In genomic region chr6:39927159-39927558, GRCh38 we compare ENCODE assay signal across 15 cellular contexts. TPM values are rescaled to one million over a fixed set of nuclear protein-coding genes. Genes with fewer than 3 reads are reported as not detected.
DNase-seq lines count a peak whose midpoint lies in the region; ATAC-seq, FAIRE-seq and TF ChIP-seq lines count a peak whose summit lies in the region.
"Had no signal": no experiment of that assay in that cellular context is flagged by ENCODE, and none has a peak within 500 bp of the region (broad histone marks: within the 10 kb centered on the region; RNA-seq: fewer than 3 reads in every experiment).

No MANE protein-coding gene starts in this region.

- H3K27ac ChIP-seq in IMR-90 (ENCODE audit: insufficient read depth, low read length) (no peak overlapping the region), mesendoderm (ENCODE audit: low read depth, low read length) (no peak overlapping the region)
- H3K27ac ChIP-seq: SJCRH30 had no signal

- no peak overlapping the region for H2BK20ac ChIP-seq in IMR-90 (ENCODE audit: low read depth, low read length)

- H3K27ac Mint-ChIP-seq in T-helper 17 cell = no peak overlapping the region

- no peak overlapping the region for H3K23ac ChIP-seq in IMR-90 (ENCODE audit: low read depth, low read length)
- no peak overlapping the region for H3K23ac ChIP-seq in mesendoderm (ENCODE audit: low read length)

- intact Hi-C loops in IMR-90 (cut with micrococcal nuclease) = no loop called here

- DNase-seq in AG08395 (ENCODE audit: low spot score) = peak; percentile 18
- DNase-seq in IMR-90 = peak; percentile 41
- DNase-seq in bronchial epithelial cell (ENCODE audit: low read depth) = peak; percentile 79
- DNase-seq in mesendoderm = peak; percentile 8
- DNase-seq in activated naive CD4-positive, alpha-beta T cell treated with Interleukin-2 at 50 U/mL for 16 hours = no peak
- no peak for DNase-seq in T-helper 17 cell
- no peak for DNase-seq in HAP-1 (ENCODE audit: low spot score in 2 of 2)
- DNase-seq: DMS79 treated with DMSO at 0.1 percent for 48 hours; effector CD4-positive, alpha-beta T cell; heart left ventricle; left ventricle myocardium superior; NCI-H1417; SJCRH30 had no signal

- peak; percentile 31; the same call in 1 of the 2 replicates for ATAC-seq in IMR-90 (ENCODE audit: low read depth)
- ATAC-seq in GM18873 (IDR thresholded peaks at IDR 0.05; ENCODE audit: low FRiP score, unreplicated experiment) = no peak
- ATAC-seq in T-helper 17 cell = no peak
- ATAC-seq: heart left ventricle, left ventricle myocardium superior had no signal

- dilution Hi-C loops in IMR-90 (cut with HindIII; ENCODE audit: low sequenced_read_pairs, unreplicated experiment) = no loop called here

- POLR2A ChIA-PET in IMR-90 (lab: Charles Lee; ENCODE audit: unreplicated experiment) = no interaction called here

- no TSS peak for BruUV-seq in IMR-90 (replicated peaks; lab: Mats Ljungman, UMichigan)

- TF ChIP-seq RAD21 in IMR-90 (IDR thresholded peaks at IDR 0.05; ENCODE audit: low read length) = no peak

- no peak overlapping the region for H4K91ac ChIP-seq in IMR-90 (ENCODE audit: insufficient read depth, low read depth, low read length)

- in situ Hi-C loops in IMR-90 (cut with MboI; ENCODE audit: low sequenced_read_pairs) = no loop called here
- in situ Hi-C loops in HAP-1 (cut with MboI; ENCODE audit: low sequenced_read_pairs) = no loop called here

- H2BK5ac ChIP-seq in IMR-90 (ENCODE audit: low read depth, low read length, poor library complexity, severe bottlenecking) = no peak overlapping the region
- no peak overlapping the region for H2BK5ac ChIP-seq in mesendoderm (ENCODE audit: low read length)

- no peak for TF ChIP-seq POLR2A in IMR-90 (IDR thresholded peaks at IDR 0.05; ENCODE audit: low read depth, low read length)

- H2AK9ac ChIP-seq in IMR-90 (replicated peaks; ENCODE audit: low read depth, low read length, poor library complexity) = no peak overlapping the region

- H3K36me3 Mint-ChIP-seq in T-helper 17 cell (ENCODE audit: low read depth) = no peaks in the 10 kb centered on the region

- peaks cover 4% of the 10 kb centered on the region for H3K27me3 Mint-ChIP-seq in T-helper 17 cell

- FAIRE-seq in bronchial epithelial cell (lab: Jason Lieb, UNC) = no peak

- H3K4me3 ChIP-seq in IMR-90 (ENCODE audit: insufficient read depth, low read depth, low read length) = no peak overlapping the region
- H3K4me3 ChIP-seq in bronchial epithelial cell (ENCODE audit: low read depth, low read length) = no peak overlapping the region
- no peak overlapping the region for H3K4me3 ChIP-seq in mesendoderm (ENCODE audit: low read length)
- H3K4me3 ChIP-seq in HAP-1 = no peak overlapping the region
- H3K4me3 ChIP-seq: heart left ventricle, SJCRH30, skin epidermis had no signal

- H3K56ac ChIP-seq in IMR-90 (ENCODE audit: extremely low read depth, insufficient read depth, low read length) (no peak overlapping the region), mesendoderm (ENCODE audit: low read length) (no peak overlapping the region)

- WGBS in IMR-90 (ENCODE audit: extremely low coverage in 2 of 2, insufficient read length in 1 of 2), 2 experiments = no CpG with 5 or more reads among the region's 11 CpGs
- no CpG with 5 or more reads among the region's 11 CpGs for WGBS in mesendoderm (ENCODE audit: extremely low coverage, insufficient coverage, low lambda C conversion rate)

- H3K27me3 ChIP-seq in IMR-90 (ENCODE audit: control insufficient read depth, insufficient read depth, low read length) = no peaks in the 10 kb centered on the region
- no peaks in the 10 kb centered on the region for H3K27me3 ChIP-seq in bronchial epithelial cell (ENCODE audit: control insufficient read depth, insufficient read depth, low read length)
- H3K27me3 ChIP-seq in mesendoderm (ENCODE audit: insufficient read depth, low read length, poor library complexity) = no peaks in the 10 kb centered on the region
- no peaks in the 10 kb centered on the region for H3K27me3 ChIP-seq in HAP-1 (ENCODE audit: low read depth)
- H3K27me3 ChIP-seq: heart left ventricle, SJCRH30 had no signal

- TF ChIP-seq CTCF in IMR-90 (conservative IDR thresholded peaks at IDR 0.05; ENCODE audit: low read depth, low read length) (no peak), bronchial epithelial cell (IDR thresholded peaks at IDR 0.05; ENCODE audit: insufficient read depth, low read length, severe bottlenecking) (no peak)

- no peak overlapping the region for H3K4me3 Mint-ChIP-seq in T-helper 17 cell

- CTCF ChIA-PET in IMR-90 (lab: Yijun Ruan, JAX) = no interaction called here

- H3K9me3 ChIP-seq in IMR-90 (ENCODE audit: control insufficient read depth, insufficient read depth, low read length) (no peaks in the 10 kb centered on the region), T-helper 17 cell (ENCODE audit: control insufficient read depth, low read length, poor library complexity, severe bottlenecking) (no peaks in the 10 kb centered on the region), HAP-1 (no peaks in the 10 kb centered on the region)
- H3K9me3 ChIP-seq: heart left ventricle, SJCRH30 had no signal

- H3K36me3 ChIP-seq in IMR-90 (ENCODE audit: control insufficient read depth, insufficient read depth, low read length) (peaks cover 32% of the 10 kb centered on the region), bronchial epithelial cell (ENCODE audit: control insufficient read depth, insufficient read depth, low read length) (peaks cover 3% of the 10 kb centered on the region), mesendoderm (ENCODE audit: control insufficient read depth, insufficient read depth, low read length) (no peaks in the 10 kb centered on the region), HAP-1 (replicated peaks) (no peaks in the 10 kb centered on the region)
- H3K36me3 ChIP-seq: SJCRH30 had no signal

- no peak overlapping the region for H2BK120ac ChIP-seq in IMR-90 (ENCODE audit: low read depth, low read length)
- H2BK120ac ChIP-seq in mesendoderm (ENCODE audit: low read depth, low read length) = no peak overlapping the region

- H2AK5ac ChIP-seq in IMR-90 (ENCODE audit: low read depth, low read length) (no peak overlapping the region), mesendoderm (ENCODE audit: low read length) (no peak overlapping the region)

- no peaks in the 10 kb centered on the region for H3K4me1 Mint-ChIP-seq in T-helper 17 cell

- H4K8ac ChIP-seq in IMR-90 (ENCODE audit: low read depth in 2 of 2, low read length in 2 of 2) (no peak overlapping the region), mesendoderm (ENCODE audit: low read depth, low read length) (no peak overlapping the region)

- no peaks in the 10 kb centered on the region for H4K20me1 ChIP-seq in IMR-90 (ENCODE audit: insufficient read depth, low read length)

- H3K4me1 ChIP-seq in IMR-90 (ENCODE audit: control insufficient read depth, insufficient read depth, low read length) = peaks cover 10% of the 10 kb centered on the region
- no peaks in the 10 kb centered on the region for H3K4me1 ChIP-seq in mesendoderm (ENCODE audit: control insufficient read depth, low read depth, low read length)
- H3K4me1 ChIP-seq in HAP-1 = no peaks in the 10 kb centered on the region
- H3K4me1 ChIP-seq: SJCRH30 had no signal

- H3K79me1 ChIP-seq in IMR-90 (ENCODE audit: low read depth in 1 of 2, low read length in 2 of 2) (peaks cover 12 to 23% of the 10 kb centered on the region in 2 experiments; a peak in 2 of 4 replicates), mesendoderm (ENCODE audit: low read length) (no peaks in the 10 kb centered on the region)

- H3K4me2 ChIP-seq in IMR-90 (ENCODE audit: low read depth, low read length) (no peak overlapping the region), mesendoderm (ENCODE audit: low read length) (no peak overlapping the region)

- no peak overlapping the region for H4K5ac ChIP-seq in IMR-90 (ENCODE audit: low read depth, low read length)
- H4K5ac ChIP-seq in mesendoderm (ENCODE audit: low read length) = no peak overlapping the region

- no peak overlapping the region for H2BK15ac ChIP-seq in IMR-90 (ENCODE audit: low read depth, low read length)
- H2BK15ac ChIP-seq in mesendoderm (replicated peaks; ENCODE audit: low read depth) = no peak overlapping the region

- H3K4ac ChIP-seq in IMR-90 (ENCODE audit: low read depth, low read length) = no peak overlapping the region
- H3K4ac ChIP-seq in mesendoderm (ENCODE audit: low read depth, low read length) = no peak overlapping the region

- no peak overlapping the region for H3K9ac ChIP-seq in IMR-90 (ENCODE audit: low read depth, low read length)
- H3K9ac ChIP-seq in mesendoderm (ENCODE audit: low read length) = no peak overlapping the region

- no peaks in the 10 kb centered on the region for H3K79me2 ChIP-seq in mesendoderm (ENCODE audit: control insufficient read depth, insufficient read depth, low read length)

- H3K18ac ChIP-seq in IMR-90 (ENCODE audit: low read depth, low read length) (no peak overlapping the region), mesendoderm (ENCODE audit: low read length) (no peak overlapping the region)

- no peak overlapping the region for H2AFZ ChIP-seq in IMR-90 (replicated peaks; ENCODE audit: low read length, poor library complexity)

- H3K9me1 ChIP-seq in IMR-90 (ENCODE audit: insufficient read depth, low read length) = peaks cover 1% of the 10 kb centered on the region

- no peak overlapping the region for H3K14ac ChIP-seq in IMR-90 (replicated peaks; ENCODE audit: low read depth, low read length)

TF ChIP-seq in IMR-90, 13 proteins besides CTCF, POLR2A, EP300 and RAD21:
- TF ChIP-seq CHD1 (IDR thresholded peaks at IDR 0.05; ENCODE audit: low read depth, low read length) = no peak
- TF ChIP-seq NFE2L2 (IDR thresholded peaks at IDR 0.05; ENCODE audit: low read depth, low read length) = no peak
- no peak for TF ChIP-seq MAZ (IDR thresholded peaks at IDR 0.05; ENCODE audit: borderline replicate concordance, low read depth, low read length)
- no peak for TF ChIP-seq MXI1 (IDR thresholded peaks at IDR 0.05; ENCODE audit: borderline replicate concordance, low read depth, low read length)
- TF ChIP-seq USF2 (IDR thresholded peaks at IDR 0.05; ENCODE audit: low read depth, low read length) = no peak
- no peak for TF ChIP-seq BHLHE40 (IDR thresholded peaks at IDR 0.05; ENCODE audit: low read depth, low read length)

RNA-seq across cellular contexts. Expression of gene MOCS1, which starts 7.1 kb away (rescaled TPM):
- total RNA-seq in IMR-90 (2012; rRNA removed) = 8.1 and 9.5 TPM in 2 replicates
- polyA plus RNA-seq in IMR-90 (2012; rRNA removed) = 4.8 and 5.5 TPM in 2 replicates
- polyA plus RNA-seq in IMR-90 (2012; cell fraction: cytosol; rRNA removed) = 3.4 and 5.4 TPM in 2 replicates
- polyA plus RNA-seq in IMR-90 (2012; cell fraction: nucleus; rRNA removed; ENCODE audit: low replicate concordance) = 5.7 and 6.6 TPM in 2 replicates
- total RNA-seq in bronchial epithelial cell = 1.3 and 4.1 TPM in 2 replicates
- 8.3 TPM for polyA plus RNA-seq in mesendoderm (2013, experiment 1 of 2)
- polyA plus RNA-seq in mesendoderm (2013, experiment 2 of 2) = 8.7 TPM
- under 1 TPM; 0.37 to 0.52 TPM for total RNA-seq in T-helper 17 cell

Comparison
In these comparisons a context has a peak if more than half of its experiments do, and no peak if none do; other contexts are left out.
1. DNase-seq: peak in AG08395 (single experiment), IMR-90 (single experiment), bronchial epithelial cell (single experiment) and mesendoderm (single experiment); none in activated naive CD4-positive, alpha-beta T cell treated with Interleukin-2 at 50 U/mL for 16 hours (single experiment), T-helper 17 cell (0 of 3) and HAP-1 (0 of 2).